12 cellular contexts compared by ENCODE assay signal in the genomic region with DNA sequence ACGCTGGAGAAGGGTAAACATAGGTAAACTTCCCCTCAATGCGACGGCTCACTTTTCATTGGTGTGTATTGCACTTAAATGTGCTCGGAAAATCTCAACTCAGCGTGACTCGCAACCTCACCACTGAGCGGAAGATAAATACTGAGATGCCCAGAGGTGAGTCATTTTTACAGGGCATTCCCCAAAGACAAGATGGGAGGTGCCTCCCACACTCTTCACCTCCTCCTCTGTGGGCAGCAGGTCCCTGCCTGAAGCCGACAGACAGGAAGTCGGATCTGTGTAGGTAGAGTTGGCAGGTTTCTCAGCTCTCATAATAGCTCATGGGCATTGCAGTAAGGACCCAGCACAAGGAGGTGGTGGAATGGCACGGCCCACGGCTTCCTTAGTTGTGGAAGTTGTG.
DNase-seq lines count a peak whose midpoint lies in the region; ATAC-seq, FAIRE-seq and TF ChIP-seq lines count a peak whose summit lies in the region.
"Had no signal": no experiment of that assay in that cellular context is flagged by ENCODE, and none has a peak within 500 bp of the region (broad histone marks: within the 10 kb centered on the region; RNA-seq: fewer than 3 reads in every experiment).

No MANE protein-coding gene starts in this region.

- H3K27me3 ChIP-seq in bronchial epithelial cell (ENCODE audit: control insufficient read depth, insufficient read depth, low read length) = no peaks in the 10 kb centered on the region
- H3K27me3 ChIP-seq: right lobe of liver had no signal

- ATAC-seq in stimulated activated memory B cell treated with anti-CD40 and anti-IgM and Interleukin-4, amounts not matched to agents 10 μg/mL and 1 μg/mL and 100 μg/mL, for 72 hours = peak; percentile 47
- ATAC-seq in GM21723 (IDR thresholded peaks at IDR 0.05; ENCODE audit: unreplicated experiment) = no peak
- ATAC-seq: right lobe of liver had no signal

- H3K27ac Mint-ChIP-seq in activated CD4-positive, alpha-beta memory T cell treated with anti-CD3 and anti-CD28 coated beads for 36 hours = no peak overlapping the region
- H3K27ac Mint-ChIP-seq in activated CD4-positive, alpha-beta memory T cell treated with anti-CD3 and anti-CD28 coated beads, Interleukin-2, amount 10 ng/mL, durations not matched to agents 7 days and 5 days = no peak overlapping the region
- no peak overlapping the region for H3K27ac Mint-ChIP-seq in stimulated activated memory B cell treated with anti-CD40 and anti-IgM and Interleukin-4, amounts not matched to agents 10 μg/mL and 1 μg/mL and 100 μg/mL, for 72 hours
- H3K27ac Mint-ChIP-seq: dendritic cell treated with granulocyte-macrophage colony-stimulating factor and Interleukin-4, amounts not matched to agents 40 ng/mL and 50 ng/mL, for 4 days had no signal

- H3K4me1 Mint-ChIP-seq in activated CD4-positive, alpha-beta memory T cell treated with anti-CD3 and anti-CD28 coated beads for 36 hours (ENCODE audit: low read depth) = no peaks in the 10 kb centered on the region
- no peaks in the 10 kb centered on the region for H3K4me1 Mint-ChIP-seq in activated CD4-positive, alpha-beta memory T cell treated with anti-CD3 and anti-CD28 coated beads, Interleukin-2, amount 10 ng/mL, durations not matched to agents 7 days and 5 days
- H3K4me1 Mint-ChIP-seq in stimulated activated memory B cell treated with anti-CD40 and anti-IgM and Interleukin-4, amounts not matched to agents 10 μg/mL and 1 μg/mL and 100 μg/mL, for 72 hours = no peaks in the 10 kb centered on the region

- intact Hi-C loops in activated CD4-positive, alpha-beta memory T cell treated with anti-CD3 and anti-CD28 coated beads for 36 hours (cut with micrococcal nuclease) = no loop called here
- intact Hi-C loops in posterior vena cava (cut with DNase I) = no loop called here

- DNase-seq in activated CD4-positive, alpha-beta memory T cell treated with anti-CD3 and anti-CD28 coated beads for 36 hours = peak; percentile 9
- DNase-seq in activated CD4-positive, alpha-beta memory T cell treated with anti-CD3 and anti-CD28 coated beads, Interleukin-2, amount 10 ng/mL, durations not matched to agents 7 days and 5 days = no peak
- DNase-seq in NCI-H510A (lab: John Stamatoyannopoulos, UW) (peak; percentile 79), bronchial epithelial cell (ENCODE audit: low read depth) (peak; percentile 91), NCI-H2081 treated with DMSO at 0.1 percent for 48 hours (lab: John Stamatoyannopoulos, UW) (no peak), posterior vena cava (ENCODE audit: low spot score) (no peak)
- DNase-seq: activated CD4-positive, CD25-positive, alpha-beta regulatory T cell treated with anti-CD3 and anti-CD28 coated beads, Interleukin-2, amount 50 U/mL, for 72 hours; head of caudate nucleus; right lobe of liver had no signal

- POLR2A ChIA-PET in activated CD4-positive, alpha-beta memory T cell treated with anti-CD3 and anti-CD28 coated beads for 36 hours (lab: Charles Lee) = no interaction called here
- POLR2A ChIA-PET in activated CD4-positive, alpha-beta memory T cell treated with anti-CD3 and anti-CD28 coated beads, Interleukin-2, amount 10 ng/mL, durations not matched to agents 7 days and 5 days (lab: Charles Lee) = no interaction called here

- CTCF ChIA-PET in activated CD4-positive, alpha-beta memory T cell treated with anti-CD3 and anti-CD28 coated beads for 36 hours (lab: Charles Lee) = no interaction called here
- CTCF ChIA-PET in activated CD4-positive, alpha-beta memory T cell treated with anti-CD3 and anti-CD28 coated beads, Interleukin-2, amount 10 ng/mL, durations not matched to agents 7 days and 5 days (lab: Charles Lee) = no interaction called here

- peak; percentile 72 for FAIRE-seq in bronchial epithelial cell (lab: Jason Lieb, UNC)

- H3K36me3 ChIP-seq in bronchial epithelial cell (ENCODE audit: control insufficient read depth, insufficient read depth, low read length) = no peaks in the 10 kb centered on the region
- H3K36me3 ChIP-seq: right lobe of liver had no signal

- H3K4me3 Mint-ChIP-seq in activated CD4-positive, alpha-beta memory T cell treated with anti-CD3 and anti-CD28 coated beads for 36 hours = no peak overlapping the region
- no peak overlapping the region for H3K4me3 Mint-ChIP-seq in activated CD4-positive, alpha-beta memory T cell treated with anti-CD3 and anti-CD28 coated beads, Interleukin-2, amount 10 ng/mL, durations not matched to agents 7 days and 5 days
- no peak overlapping the region for H3K4me3 Mint-ChIP-seq in stimulated activated memory B cell treated with anti-CD40 and anti-IgM and Interleukin-4, amounts not matched to agents 10 μg/mL and 1 μg/mL and 100 μg/mL, for 72 hours
- H3K4me3 Mint-ChIP-seq: dendritic cell treated with granulocyte-macrophage colony-stimulating factor and Interleukin-4, amounts not matched to agents 40 ng/mL and 50 ng/mL, for 4 days had no signal

- TF ChIP-seq CTCF in bronchial epithelial cell (IDR thresholded peaks at IDR 0.05; ENCODE audit: insufficient read depth, low read length, severe bottlenecking) = no peak

- H3K4me3 ChIP-seq in bronchial epithelial cell (ENCODE audit: low read depth, low read length) = no peak overlapping the region
- H3K4me3 ChIP-seq: right lobe of liver had no signal

- H3K27me3 Mint-ChIP-seq in activated CD4-positive, alpha-beta memory T cell treated with anti-CD3 and anti-CD28 coated beads for 36 hours = no peaks in the 10 kb centered on the region
- H3K27me3 Mint-ChIP-seq in activated CD4-positive, alpha-beta memory T cell treated with anti-CD3 and anti-CD28 coated beads, Interleukin-2, amount 10 ng/mL, durations not matched to agents 7 days and 5 days = no peaks in the 10 kb centered on the region
- H3K27me3 Mint-ChIP-seq in stimulated activated memory B cell treated with anti-CD40 and anti-IgM and Interleukin-4, amounts not matched to agents 10 μg/mL and 1 μg/mL and 100 μg/mL, for 72 hours = peaks cover 16% of the 10 kb centered on the region
- H3K27me3 Mint-ChIP-seq: dendritic cell treated with granulocyte-macrophage colony-stimulating factor and Interleukin-4, amounts not matched to agents 40 ng/mL and 50 ng/mL, for 4 days had no signal

- H3K36me3 Mint-ChIP-seq in activated CD4-positive, alpha-beta memory T cell treated with anti-CD3 and anti-CD28 coated beads for 36 hours = no peaks in the 10 kb centered on the region
- no peaks in the 10 kb centered on the region for H3K36me3 Mint-ChIP-seq in activated CD4-positive, alpha-beta memory T cell treated with anti-CD3 and anti-CD28 coated beads, Interleukin-2, amount 10 ng/mL, durations not matched to agents 7 days and 5 days (ENCODE audit: low read depth)
- no peaks in the 10 kb centered on the region for H3K36me3 Mint-ChIP-seq in stimulated activated memory B cell treated with anti-CD40 and anti-IgM and Interleukin-4, amounts not matched to agents 10 μg/mL and 1 μg/mL and 100 μg/mL, for 72 hours

- peaks cover 3% of the 10 kb centered on the region for H3K9me3 Mint-ChIP-seq in activated CD4-positive, alpha-beta memory T cell treated with anti-CD3 and anti-CD28 coated beads for 36 hours
- peaks cover 11% of the 10 kb centered on the region for H3K9me3 Mint-ChIP-seq in activated CD4-positive, alpha-beta memory T cell treated with anti-CD3 and anti-CD28 coated beads, Interleukin-2, amount 10 ng/mL, durations not matched to agents 7 days and 5 days
- peaks cover 9% of the 10 kb centered on the region for H3K9me3 Mint-ChIP-seq in stimulated activated memory B cell treated with anti-CD40 and anti-IgM and Interleukin-4, amounts not matched to agents 10 μg/mL and 1 μg/mL and 100 μg/mL, for 72 hours
- H3K9me3 Mint-ChIP-seq: dendritic cell treated with granulocyte-macrophage colony-stimulating factor and Interleukin-4, amounts not matched to agents 40 ng/mL and 50 ng/mL, for 4 days had no signal

Comparison
In these comparisons a context has a peak if more than half of its experiments do, and no peak if none do; other contexts are left out.
1. DNase-seq: peak in activated CD4-positive, alpha-beta memory T cell treated with anti-CD3 and anti-CD28 coated beads for 36 hours (single experiment), NCI-H510A (single experiment) and bronchial epithelial cell (single experiment); none in activated CD4-positive, alpha-beta memory T cell treated with anti-CD3 and anti-CD28 coated beads, Interleukin-2, amount 10 ng/mL, durations not matched to agents 7 days and 5 days (single experiment), NCI-H2081 treated with DMSO at 0.1 percent for 48 hours (single experiment) and posterior vena cava (single experiment).